ENCODE assay signal across 16 cellular contexts in genomic region chr12:25713264-25713663, GRCh38.
DNase-seq lines count a peak whose midpoint lies in the region; ATAC-seq and TF ChIP-seq lines count a peak whose summit lies in the region.
"Had no signal": no experiment of that assay in that cellular context is flagged by ENCODE, and none has a peak within 500 bp of the region (broad histone marks: within the 10 kb centered on the region; RNA-seq: fewer than 3 reads in every experiment).

No MANE protein-coding gene starts in this region.

- POLR2A ChIA-PET in PC-3 (lab: Charles Lee; ENCODE audit: unreplicated experiment), result interaction anchor here (0.6 kb wide), 1 partner anchor 251 kb away, joined by 6 read pairs; no protein-coding TSS in a partner anchor

- H3K4me3 ChIP-seq in PC-3 (ENCODE audit: low read length) (no peak overlapping the region), left ventricle myocardium inferior (no peak overlapping the region)
- H3K4me3 ChIP-seq: BLaER1 treated with 17β-estradiol and CSF1 and Interleukin-3, amounts not matched to agents 10 nM and 100 nM; psoas muscle had no signal

- no peaks in the 10 kb centered on the region for H3K36me3 ChIP-seq in PC-3 (ENCODE audit: low read depth, low read length)
- no peaks in the 10 kb centered on the region for H3K36me3 ChIP-seq in left ventricle myocardium inferior

- H3K27me3 ChIP-seq in PC-3 (ENCODE audit: low read length), result no peaks in the 10 kb centered on the region
- H3K27me3 ChIP-seq in left ventricle myocardium inferior (ENCODE audit: low read depth), result no peaks in the 10 kb centered on the region
- H3K27me3 ChIP-seq: BLaER1 treated with 17β-estradiol and CSF1 and Interleukin-3, amounts not matched to agents 10 nM and 100 nM had no signal

- H3K27ac ChIP-seq in PC-3 (ENCODE audit: low read length) (no peak overlapping the region), left ventricle myocardium inferior (replicated peaks) (no peak overlapping the region)
- H3K27ac ChIP-seq: BLaER1 treated with 17β-estradiol and CSF1 and Interleukin-3, amounts not matched to agents 10 nM and 100 nM; psoas muscle had no signal

- BruUV-seq in PC-3 (replicated peaks; lab: Mats Ljungman, UMichigan), result no TSS peak

- TF ChIP-seq CTCF in PC-3 (conservative IDR thresholded peaks at IDR 0.05; ENCODE audit: low read depth, low read length) (no peak), left ventricle myocardium inferior (IDR thresholded peaks at IDR 0.05; ENCODE audit: borderline replicate concordance) (no peak)

- H2AFZ ChIP-seq in PC-3 (ENCODE audit: low read length), result no peak overlapping the region

- intact Hi-C loops in PC-3 (cut with micrococcal nuclease), result no loop called here
- intact Hi-C loops in left ventricle myocardium inferior (cut with micrococcal nuclease), result no loop called here

- H3K4me1 ChIP-seq in PC-3 (ENCODE audit: insufficient read depth, low read length), result no peaks in the 10 kb centered on the region
- H3K4me1 ChIP-seq in left ventricle myocardium inferior, result no peaks in the 10 kb centered on the region
- H3K4me1 ChIP-seq: psoas muscle had no signal

- DNase-seq in PC-3, result no peak
- DNase-seq in Ammon's horn (ENCODE audit: low spot score), result no peak
- no peak for DNase-seq in left ventricle myocardium inferior
- no peak for DNase-seq in HCEC 1CT
- DNase-seq: activated CD4-positive, alpha-beta T cell treated with anti-CD3 and anti-CD28 coated beads for 36 hours; activated naive CD4-positive, alpha-beta T cell treated with anti-CD3 and anti-CD28 coated beads for 36 hours; glutamatergic neuron; NCI-H2107; psoas muscle; SHP77; stimulated activated CD4-positive, alpha-beta T cell treated with anti-CD3 and anti-CD28 coated beads, Interleukin-4, amount 100 ng/mL, for 1 hour had no signal

- no peak overlapping the region for H3K9ac ChIP-seq in PC-3 (ENCODE audit: low read length)
- H3K9ac ChIP-seq: BLaER1 treated with 17β-estradiol and CSF1 and Interleukin-3, amounts not matched to agents 10 nM and 100 nM had no signal

- H3K9me3 ChIP-seq in PC-3 (ENCODE audit: low read length), result peaks cover 10% of the 10 kb centered on the region; the same call in 1 of the 2 replicates
- H3K9me3 ChIP-seq in left ventricle myocardium inferior (replicated peaks), result peaks cover 20% of the 10 kb centered on the region
- H3K9me3 ChIP-seq: psoas muscle had no signal

- no peaks in the 10 kb centered on the region for H4K20me1 ChIP-seq in PC-3 (ENCODE audit: low read length)
- H4K20me1 ChIP-seq: BLaER1 treated with 17β-estradiol and CSF1 and Interleukin-3, amounts not matched to agents 10 nM and 100 nM had no signal

- ATAC-seq in GM18511 (IDR thresholded peaks at IDR 0.05; ENCODE audit: unreplicated experiment), result peak; percentile 97
- peak; percentile 98 for ATAC-seq in GM19468 (IDR thresholded peaks at IDR 0.05; ENCODE audit: extremely low read depth, unreplicated experiment)
- ATAC-seq in HG02943 (IDR thresholded peaks at IDR 0.05; ENCODE audit: low read depth, unreplicated experiment), result peak; percentile 99
- ATAC-seq in HG03575 (IDR thresholded peaks at IDR 0.05; ENCODE audit: extremely low read depth, insufficient number of reproducible peaks, low FRiP score, unreplicated experiment), result peak; percentile 99
- no peak for ATAC-seq in PC-3
- ATAC-seq: activated CD4-positive, alpha-beta T cell treated with anti-CD3 and anti-CD28 coated beads for 36 hours; psoas muscle had no signal

- no peaks in the 10 kb centered on the region for H3K79me2 ChIP-seq in PC-3 (ENCODE audit: low read length)

- H3K9me2 ChIP-seq in PC-3 (replicated peaks; ENCODE audit: low read length), result no peaks in the 10 kb centered on the region

- no peak overlapping the region for H3K4me2 ChIP-seq in PC-3 (ENCODE audit: low read length)

- CTCF ChIA-PET in PC-3 (lab: Charles Lee), result no interaction called here

- no peaks in the 10 kb centered on the region for H3F3A ChIP-seq in PC-3 (ENCODE audit: low read length, unreplicated experiment)
